In the genomic region with DNA sequence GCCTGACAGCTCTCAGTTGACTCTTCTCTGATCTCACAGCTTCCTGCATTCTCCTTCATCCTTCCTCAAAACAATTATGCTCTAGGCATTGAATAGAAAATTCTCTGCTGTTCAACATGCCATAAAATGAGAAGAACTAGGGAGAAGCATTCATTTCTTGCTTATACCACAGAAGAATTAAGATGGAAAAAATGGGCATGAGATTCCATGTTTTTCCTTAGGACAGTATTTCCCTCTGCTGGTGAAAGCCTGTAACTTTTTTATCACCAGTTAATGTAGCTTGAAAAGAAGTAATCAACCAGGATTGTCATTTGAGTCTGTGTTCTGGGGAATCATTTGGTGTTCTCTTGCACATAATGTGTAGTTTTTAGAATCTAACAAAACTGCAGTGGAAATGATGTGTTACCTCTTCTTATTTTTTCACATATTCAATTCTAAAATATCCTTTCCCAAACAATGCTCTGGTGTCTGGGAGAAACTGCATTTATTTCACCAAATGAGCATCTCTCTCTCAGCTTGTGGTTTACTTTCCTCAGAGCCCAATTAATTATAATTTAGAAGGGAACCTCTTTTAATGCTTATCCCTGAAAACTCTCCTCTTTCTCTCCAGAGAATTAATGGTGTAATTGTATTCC, we compare ENCODE assay signal across 10 cellular contexts.
DNase-seq lines count a peak whose midpoint lies in the region; ATAC-seq and TF ChIP-seq lines count a peak whose summit lies in the region.
"Had no signal": no experiment of that assay in that cellular context is flagged by ENCODE, and none has a peak within 500 bp of the region (broad histone marks: within the 10 kb centered on the region; RNA-seq: fewer than 3 reads in every experiment).

No MANE protein-coding gene starts in this region.

- H3K4me3 ChIP-seq in liver (ENCODE audit: low read depth in 1 of 3, low read length in 3 of 3) (no peak overlapping the region), aorta (ENCODE audit: low read length in 2 of 2) (no peak overlapping the region)
- H3K4me3 ChIP-seq: HAP-1 had no signal

- H3K4me1 ChIP-seq in liver (ENCODE audit: control insufficient read depth in 4 of 4, insufficient read depth in 4 of 4, low read length in 3 of 4) (no peaks in the 10 kb centered on the region), aorta (ENCODE audit: control insufficient read depth in 1 of 2, insufficient read depth in 2 of 2, low read length in 2 of 2) (no peaks in the 10 kb centered on the region)

- intact Hi-C loops in aorta (cut with DNase I), result loop anchor here (1.0 to 5.0 kb wide), 3 partner anchors 177 to 392 kb away; no protein-coding TSS in a partner anchor

- no peak overlapping the region for H3K9ac ChIP-seq in liver (ENCODE audit: low read depth in 1 of 2, low read length in 2 of 2)

- no peak overlapping the region for H3K4me3 Mint-ChIP-seq in brain
- H3K4me3 Mint-ChIP-seq: dendritic cell treated with granulocyte-macrophage colony-stimulating factor and Interleukin-4, amounts not matched to agents 40 ng/mL and 50 ng/mL, for 4 days had no signal

- peak; percentile 58 for DNase-seq in Ammon's horn (ENCODE audit: low spot score)
- peak; percentile 23 to 40 for DNase-seq in Kasumi-1 (lab: John Stamatoyannopoulos, UW)
- no peak for DNase-seq in activated CD4-positive, alpha-beta T cell treated with anti-CD3 and anti-CD28 coated beads, Interleukin-2, amount 50 U/mL, for 4 hours
- DNase-seq in effector CD8-positive, alpha-beta T cell (lab: John Stamatoyannopoulos, UW), result no peak
- DNase-seq in aorta, result no peak

- H3K36me3 ChIP-seq in liver (ENCODE audit: control insufficient read depth in 4 of 4, insufficient read depth in 3 of 4, low read depth in 1 of 4, low read length in 3 of 4), result no peaks in the 10 kb centered on the region
- H3K36me3 ChIP-seq in aorta (ENCODE audit: control insufficient read depth in 1 of 2, insufficient read depth in 2 of 2, low read length in 1 of 2), result no peaks in the 10 kb centered on the region
- H3K36me3 ChIP-seq: HAP-1 had no signal

- peak; percentile 92 to 95 for TF ChIP-seq RAD21 in liver (IDR thresholded peaks at IDR 0.05)

- no peak overlapping the region for H3K27ac ChIP-seq in liver (ENCODE audit: low read depth in 1 of 2, low read length in 2 of 2)
- H3K27ac ChIP-seq in aorta (ENCODE audit: low read depth in 1 of 2, low read length in 2 of 2), result no peak overlapping the region

- no peaks in the 10 kb centered on the region for H3K9me3 Mint-ChIP-seq in brain
- H3K9me3 Mint-ChIP-seq: dendritic cell treated with granulocyte-macrophage colony-stimulating factor and Interleukin-4, amounts not matched to agents 40 ng/mL and 50 ng/mL, for 4 days had no signal

- H3K36me3 Mint-ChIP-seq in brain, result no peaks in the 10 kb centered on the region

- H3K4me1 Mint-ChIP-seq in brain, result no peaks in the 10 kb centered on the region

- TF ChIP-seq CTCF in brain (conservative IDR thresholded peaks at IDR 0.05) (peak; percentile 83 to 86), liver (IDR thresholded peaks at IDR 0.05; ENCODE audit: low read depth, low read length, missing input control) (peak; percentile 75)

- H3K9me3 ChIP-seq in liver (ENCODE audit: control insufficient read depth in 4 of 4, low read length in 3 of 4) (no peaks in the 10 kb centered on the region), aorta (ENCODE audit: control insufficient read depth, low read length) (no peaks in the 10 kb centered on the region)
- H3K9me3 ChIP-seq: HAP-1 had no signal

- H3K27ac Mint-ChIP-seq in brain, result no peak overlapping the region
- H3K27ac Mint-ChIP-seq: dendritic cell treated with granulocyte-macrophage colony-stimulating factor and Interleukin-4, amounts not matched to agents 40 ng/mL and 50 ng/mL, for 4 days had no signal

- H3K27me3 ChIP-seq in liver (ENCODE audit: control insufficient read depth in 4 of 4, insufficient read depth in 4 of 4, low read length in 3 of 4), result no peaks in the 10 kb centered on the region
- H3K27me3 ChIP-seq in aorta (ENCODE audit: control insufficient read depth in 1 of 2, insufficient read depth in 2 of 2, low read length in 1 of 2), result no peaks in the 10 kb centered on the region

- H3K27me3 Mint-ChIP-seq in brain, result no peaks in the 10 kb centered on the region
- H3K27me3 Mint-ChIP-seq: dendritic cell treated with granulocyte-macrophage colony-stimulating factor and Interleukin-4, amounts not matched to agents 40 ng/mL and 50 ng/mL, for 4 days had no signal

- no peak for ATAC-seq in GM18870 (IDR thresholded peaks at IDR 0.05; ENCODE audit: unreplicated experiment)
- ATAC-seq in aorta (ENCODE audit: low FRiP score), result no peak

TF ChIP-seq in liver, 16 proteins besides CTCF, POLR2A, EP300 and RAD21:
- TF ChIP-seq, protein P1, sequence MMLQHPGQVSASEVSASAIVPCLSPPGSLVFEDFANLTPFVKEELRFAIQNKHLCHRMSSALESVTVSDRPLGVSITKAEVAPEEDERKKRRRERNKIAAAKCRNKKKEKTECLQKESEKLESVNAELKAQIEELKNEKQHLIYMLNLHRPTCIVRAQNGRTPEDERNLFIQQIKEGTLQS (IDR thresholded peaks at IDR 0.05), result no peak
- no peak for TF ChIP-seq HNF4G (IDR thresholded peaks at IDR 0.05)
- TF ChIP-seq GABPA (IDR thresholded peaks at IDR 0.05 in 1 of 2, conservative IDR thresholded peaks at IDR 0.05 in 1 of 2), result no peak
- TF ChIP-seq NR2F2 (IDR thresholded peaks at IDR 0.05), result no peak
- TF ChIP-seq REST (IDR thresholded peaks at IDR 0.05), result no peak
- no peak for TF ChIP-seq FOXA2 (IDR thresholded peaks at IDR 0.05)
- TF ChIP-seq, protein P2, sequence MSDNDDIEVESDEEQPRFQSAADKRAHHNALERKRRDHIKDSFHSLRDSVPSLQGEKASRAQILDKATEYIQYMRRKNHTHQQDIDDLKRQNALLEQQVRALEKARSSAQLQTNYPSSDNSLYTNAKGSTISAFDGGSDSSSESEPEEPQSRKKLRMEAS (IDR thresholded peaks at IDR 0.05), result no peak
- TF ChIP-seq TAF1 (conservative IDR thresholded peaks at IDR 0.05), result no peak
- no peak for TF ChIP-seq YY1 (IDR thresholded peaks at IDR 0.05)
- no peak for TF ChIP-seq ZBTB33 (IDR thresholded peaks at IDR 0.05)
- no peak for TF ChIP-seq FOXA1 (IDR thresholded peaks at IDR 0.05)
- no peak for TF ChIP-seq JUND (IDR thresholded peaks at IDR 0.05)
- TF ChIP-seq HNF4A (conservative IDR thresholded peaks at IDR 0.05), result no peak
- no peak for TF ChIP-seq EGR1 (IDR thresholded peaks at IDR 0.05; ENCODE audit: low read depth in 2 of 2)
- TF ChIP-seq RXRA (IDR thresholded peaks at IDR 0.05), result no peak
- TF ChIP-seq SP1 (IDR thresholded peaks at IDR 0.05), result no peak
TF ChIP-seq in liver: peak in this region for 0.

Comparison
In these comparisons a context has a peak if more than half of its experiments do, and no peak if none do; other contexts are left out.
1. DNase-seq: peak in Ammon's horn (single experiment) and Kasumi-1 (2 of 2); none in activated CD4-positive, alpha-beta T cell treated with anti-CD3 and anti-CD28 coated beads, Interleukin-2, amount 50 U/mL, for 4 hours (0 of 2), effector CD8-positive, alpha-beta T cell (single experiment) and aorta (0 of 2).